ENCODE assay signal across 11 cellular contexts in the genomic region with DNA sequence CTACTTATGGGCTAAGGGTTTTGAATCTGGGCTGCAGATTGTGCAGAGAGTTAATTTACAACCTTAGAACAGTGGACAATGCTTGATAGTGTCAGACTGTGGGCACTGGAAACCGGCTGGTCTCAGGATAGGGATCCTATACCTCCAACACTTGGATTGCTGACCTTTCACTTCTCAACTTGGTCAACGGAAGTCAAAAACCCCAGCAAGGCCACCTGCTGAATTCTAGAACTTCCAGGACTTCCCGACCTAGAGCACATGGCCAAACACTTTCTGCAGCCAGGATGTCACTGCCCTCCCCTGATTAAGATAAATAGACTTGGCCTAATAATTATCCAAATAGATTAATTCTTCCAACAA. TPM values are rescaled to one million over a fixed set of nuclear protein-coding genes. Genes with fewer than 3 reads are reported as not detected.
DNase-seq lines count a peak whose midpoint lies in the region; ATAC-seq and TF ChIP-seq lines count a peak whose summit lies in the region.
"Had no signal": no experiment of that assay in that cellular context is flagged by ENCODE, and none has a peak within 500 bp of the region (broad histone marks: within the 10 kb centered on the region; RNA-seq: fewer than 3 reads in every experiment).

No MANE protein-coding gene starts in this region.

- H4K20me1 ChIP-seq in mammary epithelial cell (ENCODE audit: insufficient read depth, low read length), result no peaks in the 10 kb centered on the region

- ATAC-seq in activated naive CD8-positive, alpha-beta T cell treated with anti-CD3 and anti-CD28 coated beads, Interleukin-2, amount 10 ng/mL, durations not matched to agents 7 days and 5 days (ENCODE audit: low read depth), result no peak
- ATAC-seq in upper lobe of right lung (no peak), GM18505 (IDR thresholded peaks at IDR 0.05; ENCODE audit: unreplicated experiment) (no peak)

- H3K36me3 Mint-ChIP-seq in activated naive CD8-positive, alpha-beta T cell treated with anti-CD3 and anti-CD28 coated beads, Interleukin-2, amount 10 ng/mL, durations not matched to agents 7 days and 5 days, result peaks cover 47% of the 10 kb centered on the region
- H3K36me3 Mint-ChIP-seq in endodermal cell (ENCODE audit: low read depth), result peaks cover 2% of the 10 kb centered on the region

- DNase-seq in breast epithelium (ENCODE audit: low spot score in 2 of 2) (no peak), mammary epithelial cell (no peak), upper lobe of right lung (no peak), endodermal cell (no peak), HPDE6-E6E7 (ENCODE audit: extremely low spot score) (no peak)
- DNase-seq in activated naive CD8-positive, alpha-beta T cell treated with anti-CD3 and anti-CD28 coated beads, Interleukin-2, amount 10 ng/mL, durations not matched to agents 7 days and 5 days, result no peak
- DNase-seq: activated gamma-delta T cell had no signal

- TF ChIP-seq CTCF in breast epithelium (IDR thresholded peaks at IDR 0.05), result no peak
- TF ChIP-seq CTCF in mammary epithelial cell (conservative IDR thresholded peaks at IDR 0.05 in 1 of 2, IDR thresholded peaks at IDR 0.05 in 1 of 2; ENCODE audit: extremely low read depth in 1 of 2, insufficient read depth in 1 of 2, low read depth in 1 of 2, low read length in 2 of 2), result no peak
- TF ChIP-seq CTCF in upper lobe of right lung (IDR thresholded peaks at IDR 0.05), result no peak
- no peak for TF ChIP-seq CTCF in endodermal cell (conservative IDR thresholded peaks at IDR 0.05)

- dilution Hi-C loops in mammary epithelial cell (cut with HindIII; ENCODE audit: low sequenced_read_pairs), result no loop called here

- H3K4me3 ChIP-seq in breast epithelium (peak overlapping the region in 1 of 3 donors; percentile 40), mammary epithelial cell (replicated peaks in 1 of 3; ENCODE audit: insufficient read depth in 1 of 3, low read depth in 2 of 3, low read length in 3 of 3) (no peak overlapping the region), mucosa of rectum (ENCODE audit: low read length in 2 of 2) (peak overlapping the region; percentile 40 to 65), upper lobe of right lung (peak overlapping the region; percentile 55), endodermal cell (ENCODE audit: low read length) (no peak overlapping the region)
- H3K4me3 ChIP-seq: mucosa of descending colon had no signal

- CTCF ChIA-PET in mammary epithelial cell (lab: Charles Lee; ENCODE audit: low non-redundant PET), result no interaction called here

- H3K27ac Mint-ChIP-seq in activated naive CD8-positive, alpha-beta T cell treated with anti-CD3 and anti-CD28 coated beads, Interleukin-2, amount 10 ng/mL, durations not matched to agents 7 days and 5 days, result peak overlapping the region; percentile 97
- H3K27ac Mint-ChIP-seq in endodermal cell, result no peak overlapping the region

- no peaks in the 10 kb centered on the region for H3K9me3 ChIP-seq in breast epithelium
- no peaks in the 10 kb centered on the region for H3K9me3 ChIP-seq in mammary epithelial cell (replicated peaks; ENCODE audit: insufficient read depth, low read length)
- no peaks in the 10 kb centered on the region for H3K9me3 ChIP-seq in mucosa of rectum (ENCODE audit: control insufficient read depth in 2 of 2, low read length in 2 of 2)
- no peaks in the 10 kb centered on the region for H3K9me3 ChIP-seq in upper lobe of right lung
- H3K9me3 ChIP-seq in endodermal cell (ENCODE audit: control insufficient read depth, low read length), result no peaks in the 10 kb centered on the region
- H3K9me3 ChIP-seq: mucosa of descending colon had no signal

- peaks cover 6 to 11% of the 10 kb centered on the region in 2 donors for H3K4me1 ChIP-seq in breast epithelium
- peaks cover 27% of the 10 kb centered on the region for H3K4me1 ChIP-seq in mammary epithelial cell (ENCODE audit: insufficient read depth, low read length)
- peaks cover 46 to 51% of the 10 kb centered on the region in 2 donors for H3K4me1 ChIP-seq in mucosa of rectum (ENCODE audit: control insufficient read depth in 2 of 2, insufficient read depth in 2 of 2, low read length in 2 of 2)
- H3K4me1 ChIP-seq in upper lobe of right lung, result peaks cover 53% of the 10 kb centered on the region
- peaks cover 5% of the 10 kb centered on the region for H3K4me1 ChIP-seq in endodermal cell (ENCODE audit: control insufficient read depth, insufficient read depth, low read length)

- no peak overlapping the region for H3K9ac ChIP-seq in mammary epithelial cell (ENCODE audit: insufficient read depth, low read length)
- H3K9ac ChIP-seq in mucosa of rectum (ENCODE audit: low read depth in 1 of 2, low read length in 2 of 2), result peak overlapping the region; percentile 52 to 54
- no peak overlapping the region for H3K9ac ChIP-seq in endodermal cell (ENCODE audit: extremely low read depth, low read length, poor library complexity, severe bottlenecking)

- no peak for TF ChIP-seq POLR2A in breast epithelium (IDR thresholded peaks at IDR 0.05)
- no peak for TF ChIP-seq POLR2A in GM18505 (IDR thresholded peaks at IDR 0.05; ENCODE audit: borderline replicate concordance, extremely low read depth, insufficient read depth, insufficient read length)

- H3K9me3 Mint-ChIP-seq in activated naive CD8-positive, alpha-beta T cell treated with anti-CD3 and anti-CD28 coated beads, Interleukin-2, amount 10 ng/mL, durations not matched to agents 7 days and 5 days, result no peaks in the 10 kb centered on the region
- peaks cover 2% of the 10 kb centered on the region for H3K9me3 Mint-ChIP-seq in endodermal cell

- no peaks in the 10 kb centered on the region for H3K27me3 Mint-ChIP-seq in activated naive CD8-positive, alpha-beta T cell treated with anti-CD3 and anti-CD28 coated beads, Interleukin-2, amount 10 ng/mL, durations not matched to agents 7 days and 5 days
- H3K27me3 Mint-ChIP-seq in endodermal cell (ENCODE audit: insufficient read depth), result peaks cover 15% of the 10 kb centered on the region

- no peak overlapping the region for H2AFZ ChIP-seq in mammary epithelial cell (ENCODE audit: low read depth, low read length)

- H3K27ac ChIP-seq in breast epithelium (peak overlapping the region; percentile 86 to 96), mammary epithelial cell (ENCODE audit: insufficient read depth, low read depth, low read length) (no peak overlapping the region), mucosa of rectum (ENCODE audit: low read depth in 2 of 2, low read length in 2 of 2) (peak overlapping the region; percentile 71 to 97), upper lobe of right lung (peak overlapping the region; percentile 82), endodermal cell (ENCODE audit: low read depth, low read length) (no peak overlapping the region)

- H3K27me3 ChIP-seq in breast epithelium (no peaks in the 10 kb centered on the region), mammary epithelial cell (ENCODE audit: insufficient read depth, low read length) (no peaks in the 10 kb centered on the region), mucosa of rectum (ENCODE audit: control insufficient read depth in 2 of 2, insufficient read depth in 2 of 2, low read length in 2 of 2) (no peaks in the 10 kb centered on the region), upper lobe of right lung (no peaks in the 10 kb centered on the region), endodermal cell (ENCODE audit: control insufficient read depth, insufficient read depth, low read length, poor library complexity, severe bottlenecking) (no peaks in the 10 kb centered on the region)

- WGBS in mammary epithelial cell (ENCODE audit: low coverage, missing lambda C conversion rate), result 97% methylated on average over 3 of the region's 3 CpGs
- 80 to 87% methylated on average over 1 to 3 of the region's 3 CpGs for WGBS in endodermal cell (ENCODE audit: insufficient coverage in 1 of 2, insufficient read length in 1 of 2), 2 experiments

- peaks cover 39% of the 10 kb centered on the region for H3K4me1 Mint-ChIP-seq in activated naive CD8-positive, alpha-beta T cell treated with anti-CD3 and anti-CD28 coated beads, Interleukin-2, amount 10 ng/mL, durations not matched to agents 7 days and 5 days
- peaks cover 11% of the 10 kb centered on the region for H3K4me1 Mint-ChIP-seq in endodermal cell

- no peaks in the 10 kb centered on the region for H3K36me3 ChIP-seq in breast epithelium
- H3K36me3 ChIP-seq in mammary epithelial cell (ENCODE audit: insufficient read depth, low read length), result no peaks in the 10 kb centered on the region
- H3K36me3 ChIP-seq in mucosa of rectum (ENCODE audit: control insufficient read depth in 2 of 2, insufficient read depth in 2 of 2, low read length in 2 of 2), result peaks cover 32 to 37% of the 10 kb centered on the region in 2 donors
- H3K36me3 ChIP-seq in upper lobe of right lung, result peaks cover 17% of the 10 kb centered on the region
- H3K36me3 ChIP-seq in endodermal cell (ENCODE audit: control insufficient read depth, insufficient read depth, low read length), result no peaks in the 10 kb centered on the region

- H3K4me3 Mint-ChIP-seq in activated naive CD8-positive, alpha-beta T cell treated with anti-CD3 and anti-CD28 coated beads, Interleukin-2, amount 10 ng/mL, durations not matched to agents 7 days and 5 days, result peak overlapping the region; percentile 98
- no peak overlapping the region for H3K4me3 Mint-ChIP-seq in endodermal cell

- POLR2A ChIA-PET in activated naive CD8-positive, alpha-beta T cell treated with anti-CD3 and anti-CD28 coated beads, Interleukin-2, amount 10 ng/mL, durations not matched to agents 7 days and 5 days (lab: Charles Lee), result interaction anchor here (1.0 to 15.0 kb wide), 12 partner anchors 7 to 528 kb away, joined by 3 to 948 read pairs (median 7); a partner anchor contains a TSS

- intact Hi-C loops in breast epithelium (cut with DNase I; ENCODE audit: low total_unique reads), result no loop called here
- intact Hi-C loops in mammary epithelial cell (cut with micrococcal nuclease), result no loop called here
- intact Hi-C loops in upper lobe of right lung (cut with DNase I), result no loop called here

- H3K79me2 ChIP-seq in mammary epithelial cell (ENCODE audit: insufficient read depth, low read length), result no peaks in the 10 kb centered on the region

- H3K4me2 ChIP-seq in mammary epithelial cell (ENCODE audit: insufficient read depth, low read depth, low read length), result no peak overlapping the region

- BruUV-seq in mammary epithelial cell (replicated peaks; lab: Mats Ljungman, UMichigan), result no TSS peak

- in situ Hi-C loops in mammary epithelial cell (cut with MboI; ENCODE audit: low sequenced_read_pairs in 2 of 2), result no loop called here

RNA-seq across cellular contexts. Expression of a gene that starts 0.3 kb away (rescaled TPM):
- total RNA-seq in breast epithelium (10 to 100 TPM; 27.7 to 70.8 (median 34.4) TPM), mammary epithelial cell (10 to 100 TPM in 1 of 2 donors, 1 to 10 TPM in 1; 1.5 to 10.5 TPM), upper lobe of right lung (78.2 TPM), endodermal cell (1 to 10 TPM in 1 of 2 donors, under 1 TPM in 1; 0.89 to 2.6 TPM)
- 2.6 TPM for polyA plus RNA-seq in mammary epithelial cell
- polyA minus RNA-seq in mammary epithelial cell, result 6.5 TPM
- total RNA-seq in activated naive CD8-positive, alpha-beta T cell treated with anti-CD3 and anti-CD28 coated beads, Interleukin-2, amount 10 ng/mL, durations not matched to agents 7 days and 5 days, result 100 to 1,000 TPM; 293 to 299 TPM
- polyA plus RNA-seq in endodermal cell (2013, experiment 1 of 2), result not detected
- polyA plus RNA-seq in endodermal cell (2013, experiment 2 of 2), result not detected

RNA-seq across cellular contexts. Expression of a gene that starts 26.7 kb away (rescaled TPM):
- 10 to 100 TPM in 2 of 3 donors, 1 to 10 TPM in 1; 9.5 to 22.0 (median 14.1) TPM for total RNA-seq in breast epithelium
- 1 to 10 TPM in 1 of 2 donors, under 1 TPM in 1; 0.87 to 1.0 TPM for total RNA-seq in mammary epithelial cell
- 0.58 TPM for polyA plus RNA-seq in mammary epithelial cell
- 3.5 TPM for polyA minus RNA-seq in mammary epithelial cell
- 10 to 100 TPM; 30.5 to 33.9 TPM for total RNA-seq in activated naive CD8-positive, alpha-beta T cell treated with anti-CD3 and anti-CD28 coated beads, Interleukin-2, amount 10 ng/mL, durations not matched to agents 7 days and 5 days
- total RNA-seq in upper lobe of right lung, result 50.3 TPM
- total RNA-seq in endodermal cell, result not detected
- not detected for polyA plus RNA-seq in endodermal cell (2013, experiment 1 of 2)
- polyA plus RNA-seq in endodermal cell (2013, experiment 2 of 2), result not detected
- total RNA-seq: HT-29 had no signal

Comparison
In these comparisons a context has a peak if more than half of its experiments do, and no peak if none do; other contexts are left out.
1. H3K27ac ChIP-seq: peak in breast epithelium (2 of 2), mucosa of rectum (2 of 2) and upper lobe of right lung (single experiment); none in mammary epithelial cell (single experiment) and endodermal cell (single experiment).
2. RNA of a gene that starts 26.7 kb away (total RNA-seq): 50.3 TPM in upper lobe of right lung (single experiment), 30.5 to 33.9 TPM in activated naive CD8-positive, alpha-beta T cell treated with anti-CD3 and anti-CD28 coated beads, Interleukin-2, amount 10 ng/mL, durations not matched to agents 7 days and 5 days and 9.5 to 22.0 TPM in breast epithelium; 0.87 to 1.0 TPM in mammary epithelial cell and not detected in endodermal cell; every median in the first group is over 4 times any median in the second.
3. H3K4me3 ChIP-seq: peak in mucosa of rectum (2 of 2) and upper lobe of right lung (single experiment); none in mammary epithelial cell (0 of 3) and endodermal cell (single experiment).
4. H3K9ac ChIP-seq: peak in mucosa of rectum (2 of 2); none in mammary epithelial cell (single experiment) and endodermal cell (single experiment).